Comparison of ENCODE assay signal across 7 cellular contexts in the genomic region with DNA sequence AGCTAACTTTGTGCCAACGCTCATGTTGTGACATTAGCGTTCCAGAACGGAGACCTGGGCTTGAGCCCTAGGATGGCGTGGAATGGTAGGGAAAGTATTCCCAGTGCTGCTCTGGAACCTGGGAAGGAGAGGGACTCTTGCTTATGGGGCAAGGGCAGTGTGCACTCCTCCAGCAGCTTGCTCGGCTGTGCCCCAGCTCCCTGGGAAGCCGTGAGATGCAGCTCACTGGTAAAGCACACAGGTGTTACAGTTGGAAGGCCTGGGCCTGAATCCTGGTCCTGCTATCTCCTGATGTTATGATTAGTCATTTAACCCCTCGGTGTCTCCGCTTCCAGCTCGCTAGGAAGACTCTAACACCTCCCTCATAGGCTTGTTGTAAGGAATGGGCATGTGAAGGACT. TPM values are rescaled to one million over a fixed set of nuclear protein-coding genes. Genes with fewer than 3 reads are reported as not detected.
"Had no signal": no experiment of that assay in that cellular context is flagged by ENCODE, and none has a peak within 500 bp of the region (broad histone marks: within the 10 kb centered on the region; RNA-seq: fewer than 3 reads in every experiment).

No MANE protein-coding gene starts in this region.

- H3K4me1 ChIP-seq: HAP-1 had no signal

- DNase-seq: GOT3, H7, IMR-90, KG1 had no signal

- H3K4me3 ChIP-seq: HAP-1, K562 had no signal

- H3K9me3 ChIP-seq: HAP-1 had no signal

RNA-seq across cellular contexts. Expression of a gene that starts 42.4 kb away (rescaled TPM):
- total RNA-seq: HT-29, IMR-90, K562 had no signal
- polyA plus RNA-seq: IMR-90, K562 had no signal
